10 cellular contexts compared by ENCODE assay signal in genomic region chr6:108453601-108454157, GRCh38.
DNase-seq lines count a peak whose midpoint lies in the region; ATAC-seq and TF ChIP-seq lines count a peak whose summit lies in the region.
"Had no signal": no experiment of that assay in that cellular context is flagged by ENCODE, and none has a peak within 500 bp of the region (broad histone marks: within the 10 kb centered on the region; RNA-seq: fewer than 3 reads in every experiment).

No MANE protein-coding gene starts in this region.

- peaks cover 18% of the 10 kb centered on the region for H3K27me3 Mint-ChIP-seq in activated CD4-positive, alpha-beta memory T cell treated with anti-CD3 and anti-CD28 coated beads, Interleukin-2, amount 10 ng/mL, durations not matched to agents 7 days and 5 days
- peaks cover 14% of the 10 kb centered on the region for H3K27me3 Mint-ChIP-seq in activated T-helper 17 cell treated with anti-CD3 and anti-CD28 coated beads, Interleukin-2, amount 50 U/mL, for 72 hours

- H3K9me3 Mint-ChIP-seq in activated CD4-positive, alpha-beta memory T cell treated with anti-CD3 and anti-CD28 coated beads, Interleukin-2, amount 10 ng/mL, durations not matched to agents 7 days and 5 days: no peaks in the 10 kb centered on the region
- no peaks in the 10 kb centered on the region for H3K9me3 Mint-ChIP-seq in activated T-helper 17 cell treated with anti-CD3 and anti-CD28 coated beads, Interleukin-2, amount 50 U/mL, for 72 hours

- H3K27ac Mint-ChIP-seq in activated CD4-positive, alpha-beta memory T cell treated with anti-CD3 and anti-CD28 coated beads, Interleukin-2, amount 10 ng/mL, durations not matched to agents 7 days and 5 days: no peak overlapping the region
- no peak overlapping the region for H3K27ac Mint-ChIP-seq in activated T-helper 17 cell treated with anti-CD3 and anti-CD28 coated beads, Interleukin-2, amount 50 U/mL, for 72 hours

- no peak overlapping the region for H3K4me3 Mint-ChIP-seq in activated CD4-positive, alpha-beta memory T cell treated with anti-CD3 and anti-CD28 coated beads, Interleukin-2, amount 10 ng/mL, durations not matched to agents 7 days and 5 days
- H3K4me3 Mint-ChIP-seq in activated T-helper 17 cell treated with anti-CD3 and anti-CD28 coated beads, Interleukin-2, amount 50 U/mL, for 72 hours: no peak overlapping the region

- CTCF ChIA-PET in activated CD4-positive, alpha-beta memory T cell treated with anti-CD3 and anti-CD28 coated beads, Interleukin-2, amount 10 ng/mL, durations not matched to agents 7 days and 5 days (lab: Charles Lee): interaction anchor here (0.6 kb wide), 1 partner anchor 15 kb away, joined by 4 read pairs; no protein-coding TSS in a partner anchor

- no peaks in the 10 kb centered on the region for H3K4me1 Mint-ChIP-seq in activated CD4-positive, alpha-beta memory T cell treated with anti-CD3 and anti-CD28 coated beads, Interleukin-2, amount 10 ng/mL, durations not matched to agents 7 days and 5 days
- H3K4me1 Mint-ChIP-seq in activated T-helper 17 cell treated with anti-CD3 and anti-CD28 coated beads, Interleukin-2, amount 50 U/mL, for 72 hours: peaks cover 4% of the 10 kb centered on the region

- H3K36me3 Mint-ChIP-seq in activated CD4-positive, alpha-beta memory T cell treated with anti-CD3 and anti-CD28 coated beads, Interleukin-2, amount 10 ng/mL, durations not matched to agents 7 days and 5 days (ENCODE audit: low read depth): no peaks in the 10 kb centered on the region
- no peaks in the 10 kb centered on the region for H3K36me3 Mint-ChIP-seq in activated T-helper 17 cell treated with anti-CD3 and anti-CD28 coated beads, Interleukin-2, amount 50 U/mL, for 72 hours (ENCODE audit: low read depth)

- TF ChIP-seq CTCF in GM12872 (IDR thresholded peaks at IDR 0.05; ENCODE audit: insufficient read depth, low read depth, low read length) (0 out of 3 replicates have a peak, but pooled peaks have one; percentile 27), foreskin fibroblast (IDR thresholded peaks at IDR 0.05; ENCODE audit: low read depth, low read length) (no peak)

- no peak for ATAC-seq in activated T-helper 17 cell treated with anti-CD3 and anti-CD28 coated beads, Interleukin-2, amount 50 U/mL, for 72 hours (replicated peaks)

- peak; percentile 6 for DNase-seq in RKO (ENCODE audit: low spot score)
- DNase-seq in foreskin fibroblast: peak; percentile 10 to 26
- peak; percentile 88 for DNase-seq in pulmonary artery endothelial cell (ENCODE audit: low read depth, low spot score)
- no peak for DNase-seq in activated CD4-positive, alpha-beta memory T cell treated with anti-CD3 and anti-CD28 coated beads, Interleukin-2, amount 10 ng/mL, durations not matched to agents 7 days and 5 days
- DNase-seq in amniotic stem cell (lab: John Stamatoyannopoulos, UW): no peak
- DNase-seq in T-helper 9 cell: no peak
- DNase-seq: activated naive CD4-positive, alpha-beta T cell treated with Interleukin-2 at 50 U/mL for 16 hours; NCI-H2171 treated with DMSO at 0.1 percent for 48 hours had no signal

- POLR2A ChIA-PET in activated CD4-positive, alpha-beta memory T cell treated with anti-CD3 and anti-CD28 coated beads, Interleukin-2, amount 10 ng/mL, durations not matched to agents 7 days and 5 days (lab: Charles Lee): interaction anchor here (0.6 kb wide), 1 partner anchor 9 kb away, joined by 3 read pairs; no protein-coding TSS in a partner anchor

- no peak overlapping the region for H3K4me3 ChIP-seq in foreskin fibroblast (ENCODE audit: low read depth in 1 of 2, low read length in 2 of 2)

Comparison
In these comparisons a context has a peak if more than half of its experiments do, and no peak if none do; other contexts are left out.
1. DNase-seq: peak in RKO (single experiment), foreskin fibroblast (2 of 2) and pulmonary artery endothelial cell (single experiment); none in activated CD4-positive, alpha-beta memory T cell treated with anti-CD3 and anti-CD28 coated beads, Interleukin-2, amount 10 ng/mL, durations not matched to agents 7 days and 5 days (single experiment), amniotic stem cell (single experiment) and T-helper 9 cell (single experiment).